Comparison of ENCODE assay signal across 8 cellular contexts in genomic region chr10:102395677-102396197, GRCh38. TPM values are rescaled to one million over a fixed set of nuclear protein-coding genes. Genes with fewer than 3 reads are reported as not detected.
DNase-seq lines count a peak whose midpoint lies in the region; ATAC-seq and TF ChIP-seq lines count a peak whose summit lies in the region.

NFKB2 (plus strand) TSS chr10:102395705; CDS start chr10:102395960, 255 bp downstream.

- no peak for TF ChIP-seq CTCF in GM12865 (IDR thresholded peaks at IDR 0.05; ENCODE audit: insufficient read depth, low read depth, low read length, missing control alignments)
- TF ChIP-seq CTCF in esophagus squamous epithelium (IDR thresholded peaks at IDR 0.05): no peak

- 0 to 1% methylated on average over 7 to 14 of the region's 21 CpGs for WGBS in esophagus squamous epithelium, 2 donors

- in situ Hi-C loops in ACHN (cut with HindIII; ENCODE audit: low pct_ligation_motif_present, low pct_unique_long_range_greater_than_20kb, low sequenced_read_pairs): no loop called here

- H3K27me3 ChIP-seq in SJCRH30 (no peaks in the 10 kb centered on the region), esophagus squamous epithelium (no peaks in the 10 kb centered on the region), neuron (ENCODE audit: insufficient read depth, low read length) (no peaks in the 10 kb centered on the region)

- H3K27ac ChIP-seq in SJCRH30 (peak within 1 kb of the TSS; percentile 45), esophagus squamous epithelium (peak within 1 kb of the TSS; percentile 91 to 99 (median 98))

- intact Hi-C loops in esophagus squamous epithelium (cut with DNase I): no loop called here

- peak within 1 kb of the TSS; percentile 97 for H3K4me3 ChIP-seq in GM12865 (ENCODE audit: low read depth, low read length)
- peak within 1 kb of the TSS; percentile 83 for H3K4me3 ChIP-seq in SJCRH30
- H3K4me3 ChIP-seq in esophagus squamous epithelium: peak within 1 kb of the TSS; percentile 65 to 78 (median 75)
- H3K4me3 ChIP-seq in neuron (ENCODE audit: low read length): peak within 1 kb of the TSS; percentile 54

- peaks cover 8% of the 10 kb centered on the region; the same call in 1 of the 2 replicates for H3K4me1 ChIP-seq in SJCRH30
- H3K4me1 ChIP-seq in esophagus squamous epithelium: peaks cover 33 to 69% (median 40%) of the 10 kb centered on the region in 3 donors
- peaks cover 24% of the 10 kb centered on the region for H3K4me1 ChIP-seq in neuron (ENCODE audit: insufficient read depth, low read length)

- TF ChIP-seq POLR2A in esophagus squamous epithelium (IDR thresholded peaks at IDR 0.05): no peak

- H2AFZ ChIP-seq in neuron (ENCODE audit: low read depth, low read length): peak within 1 kb of the TSS; percentile 91

- no peaks in the 10 kb centered on the region for H3K36me3 ChIP-seq in SJCRH30
- peaks cover 0 to 32% (median 4%) of the 10 kb centered on the region in 3 donors for H3K36me3 ChIP-seq in esophagus squamous epithelium
- peaks cover 8% of the 10 kb centered on the region for H3K36me3 ChIP-seq in neuron (ENCODE audit: insufficient read depth, low read length)

- DNase-seq in GM12865 (ENCODE audit: low read depth): no peak
- DNase-seq in SJCRH30: no peak
- DNase-seq in esophagus squamous epithelium (lab: John Stamatoyannopoulos, UW): no peak
- no peak for DNase-seq in DMS114 treated with DMSO at 0.1 percent for 48 hours (lab: John Stamatoyannopoulos, UW; ENCODE audit: unreplicated experiment)
- no peak for DNase-seq in ACHN

- H3K9me3 ChIP-seq in SJCRH30 (replicated peaks): no peaks in the 10 kb centered on the region
- H3K9me3 ChIP-seq in esophagus squamous epithelium: no peaks in the 10 kb centered on the region
- H3K9me3 ChIP-seq in neuron (ENCODE audit: low read length): no peaks in the 10 kb centered on the region

- ATAC-seq in HG02571 (IDR thresholded peaks at IDR 0.05; ENCODE audit: unreplicated experiment): no peak
- ATAC-seq in GM21423 (IDR thresholded peaks at IDR 0.05; ENCODE audit: unreplicated experiment): no peak

RNA-seq across cellular contexts. Expression of gene NFKB2, which starts in this region (rescaled TPM):
- total RNA-seq in SJCRH30 (2014; rRNA removed; shearing (Covaris generic)): 25.3 and 25.6 TPM in 2 replicates
- total RNA-seq in esophagus squamous epithelium: 10 to 100 TPM; 10.7 to 20.2 (median 15.6) TPM
